In the genomic region with DNA sequence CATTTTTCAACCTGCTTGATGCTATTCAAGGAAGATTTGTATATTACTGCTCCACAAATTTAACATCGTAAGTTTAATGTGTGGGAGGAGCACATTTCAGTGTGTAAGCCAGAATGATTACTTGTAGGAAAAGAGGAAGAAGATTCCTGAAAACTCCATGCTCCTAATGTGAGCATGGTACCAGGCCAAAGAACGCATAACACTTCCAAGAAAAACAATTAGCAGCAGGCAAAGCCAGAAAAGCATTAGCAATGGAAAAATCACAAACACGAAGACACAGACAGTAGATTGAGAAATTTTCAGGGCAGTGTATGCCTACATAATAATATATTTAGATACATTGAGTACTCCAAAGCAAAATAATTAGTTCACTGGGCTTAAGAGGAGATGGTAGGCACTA, we compare ENCODE assay signal across 15 cellular contexts.
DNase-seq lines count a peak whose midpoint lies in the region; ATAC-seq and TF ChIP-seq lines count a peak whose summit lies in the region.
"Had no signal": no experiment of that assay in that cellular context is flagged by ENCODE, and none has a peak within 500 bp of the region (broad histone marks: within the 10 kb centered on the region; RNA-seq: fewer than 3 reads in every experiment).

No MANE protein-coding gene starts in this region.

- H3K27me3 ChIP-seq in ACC112 (ENCODE audit: insufficient read depth, low read length), result no peaks in the 10 kb centered on the region
- H3K27me3 ChIP-seq in IMR-90 (ENCODE audit: control insufficient read depth, insufficient read depth, low read length), result no peaks in the 10 kb centered on the region
- H3K27me3 ChIP-seq in BE2C, result no peaks in the 10 kb centered on the region
- H3K27me3 ChIP-seq: suprapubic skin had no signal

- no peak for TF ChIP-seq POLR2A in IMR-90 (IDR thresholded peaks at IDR 0.05; ENCODE audit: low read depth, low read length)

- no peak overlapping the region for H3K23ac ChIP-seq in IMR-90 (ENCODE audit: low read depth, low read length)

- 0 out of 2 replicates have a peak, but pooled peaks cover 3% of the 10 kb centered on the region for H3K9me1 ChIP-seq in IMR-90 (ENCODE audit: insufficient read depth, low read length)

- H2AK5ac ChIP-seq in IMR-90 (ENCODE audit: low read depth, low read length), result no peak overlapping the region

- H3K4me2 ChIP-seq in IMR-90 (ENCODE audit: low read depth, low read length), result no peak overlapping the region

- no peak overlapping the region; the same call in 1 of the 2 replicates for H3K18ac ChIP-seq in IMR-90 (ENCODE audit: low read depth, low read length)

- H3K4me3 ChIP-seq in ACC112 (ENCODE audit: low read depth, low read length) (no peak overlapping the region), IMR-90 (ENCODE audit: insufficient read depth, low read depth, low read length) (no peak overlapping the region), choroid plexus epithelial cell (ENCODE audit: low read depth, low read length) (no peak overlapping the region), BE2C (ENCODE audit: low read depth, low read length) (no peak overlapping the region)
- H3K4me3 ChIP-seq: suprapubic skin had no signal

- H4K20me1 ChIP-seq in IMR-90 (ENCODE audit: insufficient read depth, low read length), result no peaks in the 10 kb centered on the region

- H3K4me1 ChIP-seq in ACC112 (ENCODE audit: control insufficient read depth, insufficient read depth, low read length, unreplicated experiment) (peaks cover 19% of the 10 kb centered on the region), IMR-90 (ENCODE audit: control insufficient read depth, insufficient read depth, low read length) (peaks cover 5% of the 10 kb centered on the region), BE2C (no peaks in the 10 kb centered on the region)

- dilution Hi-C loops in IMR-90 (cut with HindIII; ENCODE audit: low sequenced_read_pairs, unreplicated experiment), result no loop called here

- TF ChIP-seq CTCF in IMR-90 (conservative IDR thresholded peaks at IDR 0.05; ENCODE audit: low read depth, low read length) (no peak), choroid plexus epithelial cell (conservative IDR thresholded peaks at IDR 0.05; ENCODE audit: low read depth, low read length) (no peak), BE2C (IDR thresholded peaks at IDR 0.05; ENCODE audit: low read depth, low read length) (no peak)

- no TSS peak for BruUV-seq in IMR-90 (replicated peaks; lab: Mats Ljungman, UMichigan)

- H3K79me2 ChIP-seq in ACC112 (ENCODE audit: control insufficient read depth, insufficient read depth, low read length, unreplicated experiment), result no peaks in the 10 kb centered on the region

- no peaks in the 10 kb centered on the region for H3K79me1 ChIP-seq in IMR-90 (ENCODE audit: low read depth in 1 of 2, low read length in 2 of 2)

- POLR2A ChIA-PET in IMR-90 (lab: Charles Lee; ENCODE audit: unreplicated experiment), result no interaction called here

- no peak overlapping the region for H4K5ac ChIP-seq in IMR-90 (ENCODE audit: low read depth, low read length)

- H4K8ac ChIP-seq in IMR-90 (ENCODE audit: low read depth in 2 of 2, low read length in 2 of 2), result no peak overlapping the region

- peak overlapping the region; percentile 68 for H2AFZ ChIP-seq in ACC112 (ENCODE audit: low read length, unreplicated experiment)
- H2AFZ ChIP-seq in IMR-90 (replicated peaks; ENCODE audit: low read length, poor library complexity), result no peak overlapping the region

- peak; percentile 52 for DNase-seq in IMR-90
- peak; percentile 19 for DNase-seq in choroid plexus epithelial cell (ENCODE audit: low read depth)
- DNase-seq in medulla oblongata (ENCODE audit: extremely low spot score), result peak; percentile 33
- DNase-seq in BE2C, result no peak
- no peak for DNase-seq in stimulated activated CD4-positive, alpha-beta T cell treated with anti-CD3 and anti-CD28 coated beads, Interleukin-2, amount 100 ng/mL, for 48 hours
- DNase-seq: ACHN; activated CD4-positive, alpha-beta memory T cell treated with anti-CD3 and anti-CD28 coated beads, Interleukin-2, amount 10 ng/mL, durations not matched to agents 7 days and 5 days; activated effector memory CD4-positive, alpha-beta T cell treated with Interleukin-2 at 50 U/mL for 16 hours; DMS153; nucleus accumbens had no signal

- no peak overlapping the region for H3K56ac ChIP-seq in IMR-90 (ENCODE audit: extremely low read depth, insufficient read depth, low read length)

- no peak overlapping the region for H3K9ac ChIP-seq in IMR-90 (ENCODE audit: low read depth, low read length)

- H2AK9ac ChIP-seq in IMR-90 (replicated peaks; ENCODE audit: low read depth, low read length, poor library complexity), result no peak overlapping the region

- H3K9me3 ChIP-seq in IMR-90 (ENCODE audit: control insufficient read depth, insufficient read depth, low read length) (no peaks in the 10 kb centered on the region), BE2C (no peaks in the 10 kb centered on the region)
- H3K9me3 ChIP-seq: suprapubic skin had no signal

- H3K36me3 ChIP-seq in ACC112 (ENCODE audit: insufficient read depth, low read length) (no peaks in the 10 kb centered on the region), IMR-90 (ENCODE audit: control insufficient read depth, insufficient read depth, low read length) (no peaks in the 10 kb centered on the region), BE2C (no peaks in the 10 kb centered on the region)
- H3K36me3 ChIP-seq: suprapubic skin had no signal

- H2BK15ac ChIP-seq in IMR-90 (ENCODE audit: low read depth, low read length), result no peak overlapping the region

- TF ChIP-seq RAD21 in IMR-90 (IDR thresholded peaks at IDR 0.05; ENCODE audit: low read length), result no peak

- ATAC-seq in IMR-90 (ENCODE audit: low read depth) (peak; percentile 48; the same call in 1 of the 2 replicates), GM21723 (IDR thresholded peaks at IDR 0.05; ENCODE audit: unreplicated experiment) (no peak), HG03354 (IDR thresholded peaks at IDR 0.05; ENCODE audit: poor library complexity, severe bottlenecking, unreplicated experiment) (no peak)
- ATAC-seq: HCT116 had no signal

- no peak overlapping the region for H4K91ac ChIP-seq in IMR-90 (ENCODE audit: insufficient read depth, low read depth, low read length)

- no peak overlapping the region for H3K4ac ChIP-seq in IMR-90 (ENCODE audit: low read depth, low read length)

- CTCF ChIA-PET in IMR-90 (lab: Yijun Ruan, JAX), result no interaction called here

- no peak overlapping the region for H2BK20ac ChIP-seq in IMR-90 (ENCODE audit: low read depth, low read length)

- in situ Hi-C loops in IMR-90 (cut with MboI; ENCODE audit: low sequenced_read_pairs), result no loop called here

- no CpG with 5 or more reads among the region's 3 CpGs for WGBS in IMR-90 (ENCODE audit: extremely low coverage in 2 of 2, insufficient read length in 1 of 2), 2 experiments

- no peak overlapping the region for H2BK120ac ChIP-seq in IMR-90 (ENCODE audit: low read depth, low read length)

- intact Hi-C loops in IMR-90 (cut with micrococcal nuclease), result no loop called here

- no peak overlapping the region for H2BK5ac ChIP-seq in IMR-90 (ENCODE audit: low read depth, low read length, poor library complexity, severe bottlenecking)

- H3K27ac ChIP-seq in ACC112 (ENCODE audit: low read depth, low read length), result no peak overlapping the region
- H3K27ac ChIP-seq in IMR-90 (ENCODE audit: insufficient read depth, low read length), result no peak overlapping the region
- H3K27ac ChIP-seq: suprapubic skin had no signal

- H3K14ac ChIP-seq in IMR-90 (replicated peaks; ENCODE audit: low read depth, low read length), result no peak overlapping the region

TF ChIP-seq in IMR-90, 13 proteins besides CTCF, POLR2A, EP300 and RAD21:
- TF ChIP-seq RCOR1 (IDR thresholded peaks at IDR 0.05; ENCODE audit: insufficient replicate concordance, low read length) (no peak), SMC3 (IDR thresholded peaks at IDR 0.05; ENCODE audit: low read depth, low read length) (no peak), FOS (IDR thresholded peaks at IDR 0.05; ENCODE audit: low read depth, low read length) (no peak), BHLHE40 (IDR thresholded peaks at IDR 0.05; ENCODE audit: low read depth, low read length) (no peak), RFX5 (IDR thresholded peaks at IDR 0.05; ENCODE audit: low read depth, low read length) (no peak), MAZ (IDR thresholded peaks at IDR 0.05; ENCODE audit: borderline replicate concordance, low read depth, low read length) (no peak), CHD1 (IDR thresholded peaks at IDR 0.05; ENCODE audit: low read depth, low read length) (no peak), MAFK (IDR thresholded peaks at IDR 0.05; ENCODE audit: low read depth, low read length) (no peak), MXI1 (IDR thresholded peaks at IDR 0.05; ENCODE audit: borderline replicate concordance, low read depth, low read length) (no peak), NFE2L2 (IDR thresholded peaks at IDR 0.05; ENCODE audit: low read depth, low read length) (no peak), CEBPB (IDR thresholded peaks at IDR 0.05; ENCODE audit: low read depth, low read length) (no peak)
- TF ChIP-seq, protein P1, sequence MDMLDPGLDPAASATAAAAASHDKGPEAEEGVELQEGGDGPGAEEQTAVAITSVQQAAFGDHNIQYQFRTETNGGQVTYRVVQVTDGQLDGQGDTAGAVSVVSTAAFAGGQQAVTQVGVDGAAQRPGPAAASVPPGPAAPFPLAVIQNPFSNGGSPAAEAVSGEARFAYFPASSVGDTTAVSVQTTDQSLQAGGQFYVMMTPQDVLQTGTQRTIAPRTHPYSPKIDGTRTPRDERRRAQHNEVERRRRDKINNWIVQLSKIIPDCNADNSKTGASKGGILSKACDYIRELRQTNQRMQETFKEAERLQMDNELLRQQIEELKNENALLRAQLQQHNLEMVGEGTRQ (IDR thresholded peaks at IDR 0.05; ENCODE audit: low read depth, low read length), result no peak
- TF ChIP-seq, protein P2, sequence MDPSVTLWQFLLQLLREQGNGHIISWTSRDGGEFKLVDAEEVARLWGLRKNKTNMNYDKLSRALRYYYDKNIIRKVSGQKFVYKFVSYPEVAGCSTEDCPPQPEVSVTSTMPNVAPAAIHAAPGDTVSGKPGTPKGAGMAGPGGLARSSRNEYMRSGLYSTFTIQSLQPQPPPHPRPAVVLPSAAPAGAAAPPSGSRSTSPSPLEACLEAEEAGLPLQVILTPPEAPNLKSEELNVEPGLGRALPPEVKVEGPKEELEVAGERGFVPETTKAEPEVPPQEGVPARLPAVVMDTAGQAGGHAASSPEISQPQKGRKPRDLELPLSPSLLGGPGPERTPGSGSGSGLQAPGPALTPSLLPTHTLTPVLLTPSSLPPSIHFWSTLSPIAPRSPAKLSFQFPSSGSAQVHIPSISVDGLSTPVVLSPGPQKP (IDR thresholded peaks at IDR 0.05; ENCODE audit: borderline replicate concordance, low read depth, low read length), result no peak

Comparison
In these comparisons a context has a peak if more than half of its experiments do, and no peak if none do; other contexts are left out.
1. DNase-seq: peak in IMR-90 (single experiment), choroid plexus epithelial cell (single experiment) and medulla oblongata (single experiment); none in BE2C (single experiment) and stimulated activated CD4-positive, alpha-beta T cell treated with anti-CD3 and anti-CD28 coated beads, Interleukin-2, amount 100 ng/mL, for 48 hours (0 of 2).